ENCODE assay signal across 1 cellular context in the genomic region with DNA sequence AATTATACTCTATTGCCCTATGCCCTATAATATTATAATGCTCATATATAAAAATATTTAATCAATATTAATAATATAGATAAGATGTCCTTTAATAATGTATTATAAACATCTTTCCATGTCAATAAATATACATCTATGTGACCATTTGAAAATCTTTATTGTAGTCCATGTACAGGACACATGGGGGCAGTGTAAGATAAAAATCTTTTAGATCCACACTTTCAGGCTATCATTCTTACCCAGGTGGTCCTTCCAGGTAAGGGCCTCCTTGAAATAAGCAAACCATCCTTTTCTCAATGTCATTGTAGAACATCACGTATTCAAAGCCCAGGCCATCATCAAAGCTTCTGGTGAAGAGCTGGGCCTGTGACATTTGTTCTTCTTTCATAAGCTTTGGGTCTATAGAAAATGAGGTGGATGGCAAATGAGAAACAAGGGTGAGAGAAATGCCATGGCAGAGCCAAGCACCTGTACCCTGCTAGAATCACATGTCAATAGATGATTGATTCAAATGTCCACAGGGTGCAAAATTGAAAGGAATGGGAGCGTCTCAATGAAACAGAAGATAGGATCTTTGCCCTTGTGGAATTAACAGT.
TF ChIP-seq lines count a peak whose summit lies in the region.

No MANE protein-coding gene starts in this region.

TF ChIP-seq in H1, 55 proteins besides CTCF, POLR2A, EP300 and RAD21:
- TF ChIP-seq GTF2F1 (IDR thresholded peaks at IDR 0.05; ENCODE audit: borderline replicate concordance, low read depth, low read length): no peak
- no peak for TF ChIP-seq PHF8 (conservative IDR thresholded peaks at IDR 0.05; ENCODE audit: low read depth, low read length)
- TF ChIP-seq CHD2 (IDR thresholded peaks at IDR 0.05; ENCODE audit: low read length): no peak
- TF ChIP-seq RBBP5 (IDR thresholded peaks at IDR 0.05; ENCODE audit: borderline replicate concordance, low read depth, low read length): no peak
- no peak for TF ChIP-seq CHD1 (IDR thresholded peaks at IDR 0.05; ENCODE audit: low read depth, low read length)
